Comparison of ENCODE assay signal across 13 cellular contexts in genomic region chr10:128080641-128081040, GRCh38.
"Had no signal": no experiment of that assay in that cellular context is flagged by ENCODE, and none has a peak within 500 bp of the region (broad histone marks: within the 10 kb centered on the region; RNA-seq: fewer than 3 reads in every experiment).

No MANE protein-coding gene starts in this region.

- H3K9me3 ChIP-seq: ascending aorta, breast epithelium, gastroesophageal sphincter, pancreas had no signal

- H3K4me3 Mint-ChIP-seq: activated CD4-positive, alpha-beta T cell treated with anti-CD3 and anti-CD28 coated beads, Interleukin-2, amount 10 ng/mL, durations not matched to agents 7 days and 5 days; activated T-cell treated with anti-CD3 and anti-CD28 coated beads, Interleukin-2, amount 50 U/mL, for 4 hours; stimulated activated memory B cell treated with anti-CD40 and anti-IgM and Interleukin-4, amounts not matched to agents 10 μg/mL and 1 μg/mL and 100 μg/mL, for 72 hours had no signal

- DNase-seq: activated CD4-positive, alpha-beta T cell treated with anti-CD3 and anti-CD28 coated beads, Interleukin-2, amount 10 ng/mL, durations not matched to agents 7 days and 5 days; activated T-cell treated with anti-CD3 and anti-CD28 coated beads, Interleukin-2, amount 50 U/mL, for 4 hours; erythroblast; left colon; midbrain; pancreas; stimulated activated CD4-positive, alpha-beta T cell treated with anti-CD3 and anti-CD28 coated beads, Interleukin-12 subunit alpha, Interleukin-12 subunit beta, amount 100 ng/mL, for 4 hours; T-helper 9 cell had no signal

- ATAC-seq: activated T-cell treated with anti-CD3 and anti-CD28 coated beads, Interleukin-2, amount 50 U/mL, for 4 hours; gastroesophageal sphincter; left colon; pancreas; stimulated activated memory B cell treated with anti-CD40 and anti-IgM and Interleukin-4, amounts not matched to agents 10 μg/mL and 1 μg/mL and 100 μg/mL, for 72 hours had no signal

- H3K9me3 Mint-ChIP-seq: activated CD4-positive, alpha-beta T cell treated with anti-CD3 and anti-CD28 coated beads, Interleukin-2, amount 10 ng/mL, durations not matched to agents 7 days and 5 days; activated T-cell treated with anti-CD3 and anti-CD28 coated beads, Interleukin-2, amount 50 U/mL, for 4 hours; stimulated activated memory B cell treated with anti-CD40 and anti-IgM and Interleukin-4, amounts not matched to agents 10 μg/mL and 1 μg/mL and 100 μg/mL, for 72 hours had no signal

- H3K27ac Mint-ChIP-seq: activated CD4-positive, alpha-beta T cell treated with anti-CD3 and anti-CD28 coated beads, Interleukin-2, amount 10 ng/mL, durations not matched to agents 7 days and 5 days; stimulated activated memory B cell treated with anti-CD40 and anti-IgM and Interleukin-4, amounts not matched to agents 10 μg/mL and 1 μg/mL and 100 μg/mL, for 72 hours had no signal

- H3K27me3 ChIP-seq: ascending aorta, breast epithelium, pancreas had no signal

- H3K4me1 Mint-ChIP-seq: activated CD4-positive, alpha-beta T cell treated with anti-CD3 and anti-CD28 coated beads, Interleukin-2, amount 10 ng/mL, durations not matched to agents 7 days and 5 days; stimulated activated memory B cell treated with anti-CD40 and anti-IgM and Interleukin-4, amounts not matched to agents 10 μg/mL and 1 μg/mL and 100 μg/mL, for 72 hours had no signal

- H3K4me3 ChIP-seq: ascending aorta, breast epithelium, gastroesophageal sphincter, lung, pancreas had no signal

- H3K27ac ChIP-seq: ascending aorta, breast epithelium, gastroesophageal sphincter, pancreas had no signal

- H3K4me1 ChIP-seq: ascending aorta, breast epithelium, gastroesophageal sphincter, pancreas had no signal

- H3K27me3 Mint-ChIP-seq: activated CD4-positive, alpha-beta T cell treated with anti-CD3 and anti-CD28 coated beads, Interleukin-2, amount 10 ng/mL, durations not matched to agents 7 days and 5 days; stimulated activated memory B cell treated with anti-CD40 and anti-IgM and Interleukin-4, amounts not matched to agents 10 μg/mL and 1 μg/mL and 100 μg/mL, for 72 hours had no signal

- H3K36me3 ChIP-seq: breast epithelium, pancreas had no signal
